ENCODE assay signal across 36 cellular contexts in the genomic region with DNA sequence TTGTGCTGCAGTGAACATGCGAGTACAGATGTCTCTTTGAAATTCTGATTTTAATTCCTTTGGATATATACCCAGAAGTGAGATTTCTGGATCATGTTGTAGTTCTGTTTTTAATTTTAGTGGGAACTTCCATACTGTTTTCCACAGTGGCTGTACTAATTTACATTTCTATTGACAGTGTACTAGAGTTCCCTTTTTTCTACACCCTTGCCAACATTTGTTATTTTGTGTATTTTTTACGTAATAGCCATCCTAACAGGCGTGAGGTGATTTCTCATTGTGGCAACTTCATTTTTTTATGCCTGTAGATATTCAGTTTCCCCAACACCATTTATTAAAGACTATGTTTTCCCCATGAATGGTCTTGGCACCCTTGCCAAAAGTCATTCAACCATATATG.
"Had no signal": no experiment of that assay in that cellular context is flagged by ENCODE, and none has a peak within 500 bp of the region (broad histone marks: within the 10 kb centered on the region; RNA-seq: fewer than 3 reads in every experiment).

No MANE protein-coding gene starts in this region.

- H3K27me3 ChIP-seq: adrenal gland, ascending aorta, breast epithelium, cardiac muscle cell, colonic mucosa, dorsolateral prefrontal cortex, foreskin keratinocyte, gastrocnemius medialis, heart left ventricle had no signal

- H3K27me3 Mint-ChIP-seq: activated CD8-positive, alpha-beta memory T cell treated with anti-CD3 and anti-CD28 coated beads, Interleukin-2, amount 10 ng/mL, durations not matched to agents 7 days and 5 days; brain had no signal

- H3K27ac Mint-ChIP-seq: activated CD8-positive, alpha-beta memory T cell treated with anti-CD3 and anti-CD28 coated beads, Interleukin-2, amount 10 ng/mL, durations not matched to agents 7 days and 5 days; activated CD8-positive, alpha-beta T cell treated with anti-CD3 and anti-CD28 coated beads, Interleukin-2, amount 10 ng/mL, durations not matched to agents 7 days and 5 days; activated naive CD4-positive, alpha-beta T cell treated with anti-CD3 and anti-CD28 coated beads for 36 hours; activated naive CD8-positive, alpha-beta T cell treated with anti-CD3 and anti-CD28 coated beads, Interleukin-2, amount 50 U/mL, for 24 hours; activated T-helper 1 cell treated with anti-CD3 and anti-CD28 coated beads, Interleukin-12 subunit alpha, Interleukin-12 subunit beta, Interleukin-2, Interleukin-4 antibody, amounts not matched to agents 30 ng/mL and 10 ng/mL and 1 ng/mL, durations not matched to agents 14 hours and 24 hours and 36 hours; activated T-helper 2 cell treated with anti-CD3 and anti-CD28 coated beads, Interferon-gamma antibody, Interleukin-2, Interleukin-4, amounts not matched to agents 10 μg/mL and 5 μg/mL and 100 μg/mL, durations not matched to agents 14 hours and 24 hours and 36 hours; brain; endodermal cell; WTC11 had no signal

- H3K9me3 Mint-ChIP-seq: endodermal cell had no signal

- H3K4me1 ChIP-seq: adrenal gland, ascending aorta, breast epithelium, colonic mucosa, gastrocnemius medialis, heart left ventricle had no signal

- H3K4me1 Mint-ChIP-seq: activated naive CD4-positive, alpha-beta T cell treated with anti-CD3 and anti-CD28 coated beads, Interleukin-2, amount 50 U/mL, for 24 hours; brain; endodermal cell had no signal

- H3K36me3 Mint-ChIP-seq: activated CD8-positive, alpha-beta memory T cell treated with anti-CD3 and anti-CD28 coated beads, Interleukin-2, amount 10 ng/mL, durations not matched to agents 7 days and 5 days; activated naive CD4-positive, alpha-beta T cell treated with anti-CD3 and anti-CD28 coated beads, Interleukin-2, amount 50 U/mL, for 24 hours; brain; WTC11 had no signal

- H3K27ac ChIP-seq: adrenal gland, ascending aorta, breast epithelium, cardiac muscle cell, colonic mucosa, dorsolateral prefrontal cortex, foreskin keratinocyte, gastrocnemius medialis, heart left ventricle, VCaP had no signal

- H3K36me3 ChIP-seq: adrenal gland, ascending aorta, breast epithelium, cardiac muscle cell, colonic mucosa, gastrocnemius medialis, heart left ventricle had no signal

- H3K4me3 ChIP-seq: adrenal gland, ascending aorta, breast epithelium, cardiac muscle cell, colonic mucosa, dorsolateral prefrontal cortex, gastrocnemius medialis, heart left ventricle had no signal

- H3K4me3 Mint-ChIP-seq: activated CD8-positive, alpha-beta memory T cell treated with anti-CD3 and anti-CD28 coated beads, Interleukin-2, amount 10 ng/mL, durations not matched to agents 7 days and 5 days; activated CD8-positive, alpha-beta T cell treated with anti-CD3 and anti-CD28 coated beads, Interleukin-2, amount 10 ng/mL, durations not matched to agents 7 days and 5 days; activated naive CD4-positive, alpha-beta T cell treated with anti-CD3 and anti-CD28 coated beads for 36 hours; activated naive CD4-positive, alpha-beta T cell treated with anti-CD3 and anti-CD28 coated beads, Interleukin-2, amount 50 U/mL, for 24 hours; activated naive CD8-positive, alpha-beta T cell treated with anti-CD3 and anti-CD28 coated beads for 36 hours; activated naive CD8-positive, alpha-beta T cell treated with anti-CD3 and anti-CD28 coated beads, Interleukin-2, amount 50 U/mL, for 24 hours; activated T-helper 1 cell treated with anti-CD3 and anti-CD28 coated beads, Interleukin-12 subunit alpha, Interleukin-12 subunit beta, Interleukin-2, Interleukin-4 antibody, amounts not matched to agents 30 ng/mL and 10 ng/mL and 1 ng/mL, durations not matched to agents 14 hours and 24 hours and 36 hours; brain; endodermal cell; WTC11 had no signal

- ATAC-seq: activated CD8-positive, alpha-beta memory T cell treated with anti-CD3 and anti-CD28 coated beads, Interleukin-2, amount 10 ng/mL, durations not matched to agents 7 days and 5 days; activated CD8-positive, alpha-beta T cell treated with anti-CD3 and anti-CD28 coated beads, Interleukin-2, amount 10 ng/mL, durations not matched to agents 7 days and 5 days; activated naive CD8-positive, alpha-beta T cell treated with anti-CD3 and anti-CD28 coated beads, Interleukin-2, amount 50 U/mL, for 24 hours; esophagus mucosa; foreskin keratinocyte; gastrocnemius medialis; heart left ventricle; WTC11 had no signal

- DNase-seq: activated CD4-positive, alpha-beta T cell treated with anti-CD3 and anti-CD28 coated beads for 1 hour; activated CD4-positive, alpha-beta T cell treated with anti-CD3 and anti-CD28 coated beads for 4 hours; activated CD4-positive, alpha-beta T cell treated with anti-CD3 and anti-CD28 coated beads, Interleukin-2, amount 50 U/mL, for 1 hour; activated CD4-positive, alpha-beta T cell treated with anti-CD3 and anti-CD28 coated beads, Interleukin-2, amount 50 U/mL, for 48 hours; activated CD8-positive, alpha-beta memory T cell treated with anti-CD3 and anti-CD28 coated beads, Interleukin-2, amount 10 ng/mL, durations not matched to agents 7 days and 5 days; activated CD8-positive, alpha-beta memory T cell treated with anti-CD3 and anti-CD28 coated beads, Interleukin-2, amount 50 U/mL, for 4 hours; activated CD8-positive, alpha-beta T cell treated with anti-CD3 and anti-CD28 coated beads, Interleukin-2, amount 10 ng/mL, durations not matched to agents 7 days and 5 days; activated effector memory CD4-positive, alpha-beta T cell treated with anti-CD3 and anti-CD28 coated beads, Interleukin-2, amount 50 U/mL, for 16 hours; activated naive CD4-positive, alpha-beta T cell treated with anti-CD3 and anti-CD28 coated beads for 36 hours; activated naive CD8-positive, alpha-beta T cell treated with anti-CD3 and anti-CD28 coated beads for 36 hours; activated naive CD8-positive, alpha-beta T cell treated with anti-CD3 and anti-CD28 coated beads, Interleukin-2, amount 50 U/mL, for 24 hours; activated T-cell treated with anti-CD3 and anti-CD28 coated beads, Interleukin-2, amount 50 U/mL, for 1 hour; activated T-cell treated with anti-CD3 and anti-CD28 coated beads, Interleukin-2, amount 50 U/mL, for 48 hours; adrenal gland; amygdala; central memory CD4-positive, alpha-beta T cell; cerebellar nuclear complex; colonic mucosa; dorsolateral prefrontal cortex; effector memory CD4-positive, alpha-beta T cell; endodermal cell; foreskin keratinocyte; gastrocnemius medialis; glutamatergic neuron; heart left ventricle; T-helper 2 cell had no signal
